1 cellular context compared by ENCODE assay signal in the genomic region with DNA sequence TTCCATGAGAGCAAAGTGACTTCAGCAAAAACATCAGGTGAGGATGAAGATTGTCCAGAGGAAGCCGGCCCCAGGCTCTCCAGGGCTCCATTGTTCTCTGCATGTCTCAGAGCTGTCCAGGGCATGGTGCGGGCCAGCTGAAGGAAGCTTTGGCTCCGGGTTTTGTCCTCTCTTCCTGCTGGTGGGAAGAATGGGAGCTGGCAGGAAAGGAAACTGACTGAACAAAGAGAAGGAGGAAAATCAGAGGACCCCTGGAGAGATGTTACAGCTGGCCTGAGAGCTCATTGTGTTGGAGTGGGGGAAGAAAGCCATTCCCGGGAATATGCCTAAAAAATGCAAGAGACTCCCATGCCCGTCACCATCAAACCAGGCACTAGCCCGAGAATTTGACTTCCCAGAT.
TF ChIP-seq lines count a peak whose summit lies in the region.

No MANE protein-coding gene starts in this region.

TF ChIP-seq in H1, 55 proteins besides CTCF, POLR2A, EP300 and RAD21:
- TF ChIP-seq TCF12 (IDR thresholded peaks at IDR 0.05; ENCODE audit: low read depth, low read length) (0 out of 2 replicates have a peak, but pooled peaks have one; percentile 33), PHF8 (conservative IDR thresholded peaks at IDR 0.05; ENCODE audit: low read depth, low read length) (no peak)
